6 cellular contexts compared by ENCODE assay signal in the genomic region with DNA sequence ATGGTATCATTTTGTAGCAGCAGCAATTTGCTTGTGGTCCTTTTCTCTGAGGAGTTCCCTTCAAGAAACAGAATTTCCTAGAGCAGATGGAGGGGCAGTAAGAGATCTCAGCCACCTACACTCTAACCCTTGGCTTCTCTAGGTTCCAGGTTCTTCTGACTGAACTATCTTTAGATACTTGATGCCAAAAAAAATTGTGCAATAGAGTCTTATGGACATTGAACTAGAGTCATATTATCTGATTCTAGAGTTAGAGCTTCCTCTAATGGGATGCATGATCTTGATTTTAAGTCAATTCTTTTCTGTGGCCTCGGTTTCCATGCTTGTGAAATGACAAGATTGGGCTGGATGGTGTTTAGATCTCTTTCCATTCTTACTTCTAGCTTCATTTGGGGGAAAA.
"Had no signal": no experiment of that assay in that cellular context is flagged by ENCODE, and none has a peak within 500 bp of the region (broad histone marks: within the 10 kb centered on the region; RNA-seq: fewer than 3 reads in every experiment).

No MANE protein-coding gene starts in this region.

- H3K36me3 ChIP-seq: HAP-1 had no signal

- H3K4me2 ChIP-seq: KMS-11 had no signal

- H3K4me3 ChIP-seq: GM23248, HAP-1 had no signal

- H3K9me3 ChIP-seq: HAP-1 had no signal

- H2AFZ ChIP-seq: GM23248 had no signal

- H3K27ac ChIP-seq: GM23248, KMS-11 had no signal

- H3K9ac ChIP-seq: GM23248, KMS-11 had no signal

- H3K4me1 ChIP-seq: HAP-1 had no signal

- DNase-seq: GM23248, GOT3, H7, KBM-7 had no signal
